1 cellular context compared by ENCODE assay signal in genomic region chr5:123511648-123512605, GRCh38.
TF ChIP-seq lines count a peak whose summit lies in the region.

CSNK1G3 (plus strand) TSS chr5:123512177; CDS start chr5:123545664, 33,487 bp downstream.

TF ChIP-seq in HepG2, 621 proteins besides CTCF, POLR2A, EP300 and RAD21 (continued from another document and continues in another):
- no peak for TF ChIP-seq LBX2 (CRISPR knock-in tag; IDR thresholded peaks at IDR 0.05; ENCODE audit: borderline replicate concordance)
- TF ChIP-seq HOXA7 (CRISPR knock-in tag; IDR thresholded peaks at IDR 0.05): no peak
- TF ChIP-seq NKX3-1 (CRISPR knock-in tag; IDR thresholded peaks at IDR 0.05): no peak
- TF ChIP-seq ETS1 (CRISPR knock-in tag; IDR thresholded peaks at IDR 0.05): no peak
- TF ChIP-seq ZBTB33 (CRISPR knock-in tag; IDR thresholded peaks at IDR 0.05): no peak
- 0 out of 2 replicates have a peak, but pooled peaks have one; percentile 44 for TF ChIP-seq TGIF2 (CRISPR knock-in tag; IDR thresholded peaks at IDR 0.05)
- TF ChIP-seq KLF6 (CRISPR knock-in tag; IDR thresholded peaks at IDR 0.05): peak; percentile 69; the same call in 1 of the 2 replicates
- TF ChIP-seq GFI1 (CRISPR knock-in tag; IDR thresholded peaks at IDR 0.05; ENCODE audit: borderline replicate concordance): peak; percentile 61
- no peak for TF ChIP-seq SMARCE1 (IDR thresholded peaks at IDR 0.05; ENCODE audit: borderline replicate concordance)
- no peak for TF ChIP-seq ZNF143 (CRISPR knock-in tag; IDR thresholded peaks at IDR 0.05)
- TF ChIP-seq ZC3H4 (CRISPR knock-in tag; IDR thresholded peaks at IDR 0.05; ENCODE audit: borderline replicate concordance): no peak
- peak; percentile 48; the same call in 1 of the 2 replicates for TF ChIP-seq ZBTB21 (CRISPR knock-in tag; IDR thresholded peaks at IDR 0.05)
- TF ChIP-seq TAF15 (IDR thresholded peaks at IDR 0.05; ENCODE audit: low read depth, low read length, poor library complexity, severe bottlenecking): no peak
- TF ChIP-seq ZNF468 (CRISPR knock-in tag; IDR thresholded peaks at IDR 0.05): no peak
- TF ChIP-seq ZNF530 (CRISPR knock-in tag; IDR thresholded peaks at IDR 0.05; ENCODE audit: low read depth): no peak
- TF ChIP-seq HHEX (CRISPR knock-in tag; IDR thresholded peaks at IDR 0.05): no peak
- no peak for TF ChIP-seq ZNF549 (CRISPR knock-in tag; IDR thresholded peaks at IDR 0.05)
- TF ChIP-seq RFX1 (IDR thresholded peaks at IDR 0.05): no peak
- TF ChIP-seq FIP1L1 (IDR thresholded peaks at IDR 0.05; ENCODE audit: borderline replicate concordance, insufficient read depth, low read depth, low read length): 0 out of 2 replicates have a peak, but pooled peaks have one; percentile 47
- 0 out of 2 replicates have a peak, but pooled peaks have one; percentile 23 for TF ChIP-seq ZHX2 (IDR thresholded peaks at IDR 0.05; ENCODE audit: low read depth)
- no peak for TF ChIP-seq ZHX2 (CRISPR knock-in tag; IDR thresholded peaks at IDR 0.05; ENCODE audit: borderline replicate concordance)
- no peak; the same call in 1 of the 2 replicates for TF ChIP-seq ZNF674 (CRISPR knock-in tag; IDR thresholded peaks at IDR 0.05; ENCODE audit: low read depth)
- TF ChIP-seq TEAD2 (CRISPR knock-in tag; IDR thresholded peaks at IDR 0.05): no peak
- peak; percentile 90 for TF ChIP-seq TEAD3 (CRISPR knock-in tag; optimal IDR thresholded peaks at IDR 0.05; ENCODE audit: borderline replicate concordance)
- no peak for TF ChIP-seq PRMT3 (CRISPR knock-in tag; IDR thresholded peaks at IDR 0.05; ENCODE audit: borderline replicate concordance, low read depth)
- TF ChIP-seq GZF1 (CRISPR knock-in tag; IDR thresholded peaks at IDR 0.05): no peak
- TF ChIP-seq JDP2 (CRISPR knock-in tag; IDR thresholded peaks at IDR 0.05; ENCODE audit: borderline replicate concordance): no peak
- peak; percentile 13; the same call in 1 of the 2 replicates for TF ChIP-seq AHDC1 (CRISPR knock-in tag; IDR thresholded peaks at IDR 0.05; ENCODE audit: borderline replicate concordance)
- TF ChIP-seq RNF219 (CRISPR knock-in tag; IDR thresholded peaks at IDR 0.05): peak; percentile 71; the same call in 1 of the 2 replicates
- TF ChIP-seq ZZZ3 (CRISPR knock-in tag; IDR thresholded peaks at IDR 0.05; ENCODE audit: borderline replicate concordance): no peak; the same call in 1 of the 2 replicates
- TF ChIP-seq CBX5 (CRISPR knock-in tag; IDR thresholded peaks at IDR 0.05; ENCODE audit: borderline replicate concordance): no peak; the same call in 1 of the 2 replicates
- TF ChIP-seq SP2 (CRISPR knock-in tag; IDR thresholded peaks at IDR 0.05): no peak
- TF ChIP-seq ZNF350 (CRISPR knock-in tag; IDR thresholded peaks at IDR 0.05; ENCODE audit: borderline replicate concordance, low read depth): peak; percentile 77; the same call in 1 of the 2 replicates
- 0 out of 2 replicates have a peak, but pooled peaks have one; percentile 52 for TF ChIP-seq ATF1 (CRISPR knock-in tag; IDR thresholded peaks at IDR 0.05)
- TF ChIP-seq ERF (CRISPR knock-in tag; IDR thresholded peaks at IDR 0.05): peak; percentile 71; the same call in 1 of the 2 replicates
- TF ChIP-seq ZBTB4 (CRISPR knock-in tag; IDR thresholded peaks at IDR 0.05; ENCODE audit: borderline replicate concordance): 0 out of 2 replicates have a peak, but pooled peaks have one; percentile 65
- no peak for TF ChIP-seq NFE2L2 (IDR thresholded peaks at IDR 0.05; ENCODE audit: low read length)
- no peak for TF ChIP-seq SETDB1 (CRISPR knock-in tag; IDR thresholded peaks at IDR 0.05; ENCODE audit: borderline replicate concordance)
